22 cellular contexts compared by ENCODE assay signal in genomic region chr9:14021871-14022525, GRCh38.
DNase-seq lines count a peak whose midpoint lies in the region; ATAC-seq, FAIRE-seq and TF ChIP-seq lines count a peak whose summit lies in the region.
"Had no signal": no experiment of that assay in that cellular context is flagged by ENCODE, and none has a peak within 500 bp of the region (broad histone marks: within the 10 kb centered on the region; RNA-seq: fewer than 3 reads in every experiment).

No MANE protein-coding gene starts in this region.

- no peaks in the 10 kb centered on the region for H3K27me3 ChIP-seq in BLaER1 treated with 17β-estradiol and CSF1 and Interleukin-3, amounts not matched to agents 10 nM and 100 nM
- H3K27me3 ChIP-seq: adrenal gland, gastrocnemius medialis had no signal

- FAIRE-seq in kidney (lab: Jason Lieb, UNC), result peak; percentile 23
- FAIRE-seq: colon had no signal

- H3K4me1 ChIP-seq in BLaER1 treated with 17β-estradiol and CSF1 and Interleukin-3, amounts not matched to agents 10 nM and 100 nM, result peaks cover 11 to 30% (median 17%) of the 10 kb centered on the region in 10 experiments
- H3K4me1 ChIP-seq in kidney (ENCODE audit: control insufficient read depth in 1 of 2, insufficient read depth in 1 of 2, low read depth in 1 of 2, low read length in 2 of 2), result peaks cover 3 to 19% of the 10 kb centered on the region in 2 donors
- H3K4me1 ChIP-seq: adrenal gland had no signal

- no peaks in the 10 kb centered on the region for H3K9me3 Mint-ChIP-seq in chondrocyte (ENCODE audit: low read depth)
- H3K9me3 Mint-ChIP-seq: endodermal cell, H9 had no signal

- no peak overlapping the region for H3K9ac ChIP-seq in BLaER1 treated with 17β-estradiol and CSF1 and Interleukin-3, amounts not matched to agents 10 nM and 100 nM
- no peak overlapping the region for H3K9ac ChIP-seq in kidney (ENCODE audit: low read length in 2 of 2)
- H3K9ac ChIP-seq: KMS-11 had no signal

- intact Hi-C loops in kidney (cut with DNase I), result no loop called here

- no peak overlapping the region for H3K4me3 Mint-ChIP-seq in chondrocyte (ENCODE audit: unreplicated experiment)
- H3K4me3 Mint-ChIP-seq: endodermal cell, H9 had no signal

- TF ChIP-seq CTCF in cardiac fibroblast (IDR thresholded peaks at IDR 0.05; ENCODE audit: low read depth, low read length) (no peak), kidney (IDR thresholded peaks at IDR 0.05; ENCODE audit: borderline replicate concordance, extremely low read depth, insufficient read depth) (no peak), chondrocyte (IDR thresholded peaks at IDR 0.05) (no peak)

- peaks cover 22% of the 10 kb centered on the region for H3K4me1 Mint-ChIP-seq in chondrocyte (ENCODE audit: low read depth)

- no peaks in the 10 kb centered on the region for H3K36me3 ChIP-seq in BLaER1 treated with 17β-estradiol and CSF1 and Interleukin-3, amounts not matched to agents 10 nM and 100 nM
- no peaks in the 10 kb centered on the region for H3K36me3 ChIP-seq in kidney (ENCODE audit: control insufficient read depth in 1 of 2, insufficient read depth in 2 of 2, low read length in 2 of 2)
- H3K36me3 ChIP-seq: adrenal gland, gastrocnemius medialis had no signal

- ATAC-seq in GM21360 (IDR thresholded peaks at IDR 0.05; ENCODE audit: unreplicated experiment), result no peak
- ATAC-seq: A549, gastrocnemius medialis, mucosa of descending colon had no signal

- H4K20me1 ChIP-seq in BLaER1 treated with 17β-estradiol and CSF1 and Interleukin-3, amounts not matched to agents 10 nM and 100 nM, result no peaks in the 10 kb centered on the region

- H3K27ac Mint-ChIP-seq in chondrocyte (ENCODE audit: unreplicated experiment), result no peak overlapping the region
- H3K27ac Mint-ChIP-seq: endodermal cell, H9 had no signal

- no peaks in the 10 kb centered on the region for H3K36me3 Mint-ChIP-seq in chondrocyte (ENCODE audit: low read depth)

- no peaks in the 10 kb centered on the region for H3K27me3 Mint-ChIP-seq in chondrocyte (ENCODE audit: low read depth)

- H3K4me2 ChIP-seq in BLaER1 treated with 17β-estradiol and CSF1 and Interleukin-3, amounts not matched to agents 10 nM and 100 nM, result peak overlapping the region; percentile 19 to 72 (median 57)
- H3K4me2 ChIP-seq: A549, KMS-11 had no signal

- peak; percentile 51 for DNase-seq in LHCN-M2 (ENCODE audit: low read depth)
- DNase-seq in cardiac fibroblast (ENCODE audit: low read depth in 2 of 2), result peak; percentile 73 to 82
- no peak for DNase-seq in kidney
- no peak for DNase-seq in kidney glomerular epithelial cell (lab: John Stamatoyannopoulos, UW)
- no peak for DNase-seq in stimulated activated CD4-positive, alpha-beta T cell treated with anti-CD3 and anti-CD28 coated beads, Interleukin-1b, Interleukin-23, amount 100 ng/mL, for 48 hours
- no peak for DNase-seq in chondrocyte (ENCODE audit: low spot score)
- DNase-seq: activated gamma-delta T cell, adrenal gland, endodermal cell, gastrocnemius medialis, H9, mucosa of descending colon, NCI-H1417, NCI-H2107, NCI-H526 treated with DMSO at 0.1 percent for 48 hours, SHP77, T-helper 1 cell had no signal

- H3K4me3 ChIP-seq in BLaER1 treated with 17β-estradiol and CSF1 and Interleukin-3, amounts not matched to agents 10 nM and 100 nM, result no peak overlapping the region
- no peak overlapping the region for H3K4me3 ChIP-seq in cardiac fibroblast (replicated peaks in 1 of 2; ENCODE audit: low read depth in 2 of 2, low read length in 2 of 2)
- H3K4me3 ChIP-seq in kidney (ENCODE audit: low read length in 2 of 2), result no peak overlapping the region
- H3K4me3 ChIP-seq: A549, adrenal gland, gastrocnemius medialis, mucosa of descending colon had no signal

- H3K9me3 ChIP-seq in BLaER1 treated with 17β-estradiol and CSF1 and Interleukin-3, amounts not matched to agents 10 nM and 100 nM (replicated peaks in 1 of 11), result no peaks in the 10 kb centered on the region
- H3K9me3 ChIP-seq in kidney (ENCODE audit: control insufficient read depth in 1 of 2, low read length in 2 of 2), result no peaks in the 10 kb centered on the region
- H3K9me3 ChIP-seq: A549, adrenal gland, gastrocnemius medialis, mucosa of descending colon had no signal

- peak overlapping the region in 9 of 11 experiments; percentile 25 to 55 (median 43); a peak in 12 of 22 replicates for H3K27ac ChIP-seq in BLaER1 treated with 17β-estradiol and CSF1 and Interleukin-3, amounts not matched to agents 10 nM and 100 nM
- no peak overlapping the region for H3K27ac ChIP-seq in kidney (ENCODE audit: low read depth in 2 of 2, low read length in 2 of 2)
- H3K27ac ChIP-seq: A549, adrenal gland, gastrocnemius medialis, KMS-11 had no signal

Comparison
In these comparisons a context has a peak if more than half of its experiments do, and no peak if none do; other contexts are left out.
1. H3K27ac ChIP-seq: peak in BLaER1 treated with 17β-estradiol and CSF1 and Interleukin-3, amounts not matched to agents 10 nM and 100 nM (9 of 11); none in kidney (0 of 2).
2. DNase-seq: peak in LHCN-M2 (single experiment) and cardiac fibroblast (2 of 2); none in kidney (single experiment), kidney glomerular epithelial cell (single experiment), stimulated activated CD4-positive, alpha-beta T cell treated with anti-CD3 and anti-CD28 coated beads, Interleukin-1b, Interleukin-23, amount 100 ng/mL, for 48 hours (single experiment) and chondrocyte (single experiment).